Comparison of ENCODE assay signal across 20 cellular contexts in genomic region chr2:114056294-114057143, GRCh38.
A peak's percentile ranks its signal among the peaks of the same experiment; 100 is the strongest.
DNase-seq lines count a peak whose midpoint lies in the region; ATAC-seq and TF ChIP-seq lines count a peak whose summit lies in the region.
"Had no signal": no experiment of that assay in that cellular context is flagged by ENCODE, and none has a peak within 500 bp of the region (broad histone marks: within the 10 kb centered on the region; RNA-seq: fewer than 3 reads in every experiment).

No MANE protein-coding gene starts in this region.

- POLR2A ChIA-PET in SK-N-SH (lab: Yijun Ruan, JAX): no interaction called here

- no peaks in the 10 kb centered on the region for H3K27me3 ChIP-seq in SK-N-SH (ENCODE audit: insufficient read depth)
- H3K27me3 ChIP-seq: sigmoid colon, uterus had no signal

- no peak overlapping the region for H3K4me2 ChIP-seq in SK-N-SH

- H3K9me3 ChIP-seq in SK-N-SH: no peaks in the 10 kb centered on the region
- H3K9me3 ChIP-seq: gastroesophageal sphincter, left ventricle myocardium inferior, sigmoid colon, uterus had no signal

- no peak overlapping the region for H2AFZ ChIP-seq in SK-N-SH (ENCODE audit: low read depth)
- H2AFZ ChIP-seq: GM23248 had no signal

- H3K9me2 ChIP-seq in SK-N-SH: no peaks in the 10 kb centered on the region

- DNase-seq in hippocampal formation (lab: John Stamatoyannopoulos, UW) (no peak), pons (ENCODE audit: low spot score) (no peak), SK-N-SH (no peak)
- no peak for DNase-seq in stimulated activated CD4-positive, alpha-beta T cell treated with anti-CD3 and anti-CD28 coated beads, Interleukin-15, amount 100 ng/mL, for 24 hours
- DNase-seq: activated CD8-positive, alpha-beta T cell treated with anti-CD3 and anti-CD28 coated beads, Interleukin-2, amount 10 ng/mL, durations not matched to agents 7 days and 5 days; CD4-positive, alpha-beta memory T cell; GM23248; KG1; left ventricle myocardium inferior; NCI-H2029 treated with DMSO at 0.1 percent for 48 hours; sigmoid colon; stimulated activated CD4-positive, alpha-beta T cell treated with anti-CD3 and anti-CD28 coated beads, Interleukin-1b, Interleukin-23, amount 100 ng/mL, for 48 hours; T-helper 1 cell; uterus had no signal

- TF ChIP-seq RAD21 in SK-N-SH (IDR thresholded peaks at IDR 0.05; ENCODE audit: low read length): no peak

- WGBS in SK-N-SH (ENCODE audit: low lambda C conversion rate): 8% methylated on average over 6 of the region's 6 CpGs

- no peak for TF ChIP-seq EP300 in SK-N-SH (IDR thresholded peaks at IDR 0.05; ENCODE audit: borderline replicate concordance in 1 of 2, low read depth in 1 of 2, low read length in 1 of 2)

- H3K4me3 ChIP-seq in SK-N-SH (ENCODE audit: low read depth in 2 of 2, low read length in 1 of 2): no peak overlapping the region
- H3K4me3 ChIP-seq: gastroesophageal sphincter, GM23248, left ventricle myocardium inferior, sigmoid colon, uterus had no signal

- H3K9ac ChIP-seq in SK-N-SH: no peak overlapping the region
- H3K9ac ChIP-seq: GM23248 had no signal

- ATAC-seq in GM18511 (IDR thresholded peaks at IDR 0.05; ENCODE audit: unreplicated experiment) (peak; percentile 63), GM21360 (IDR thresholded peaks at IDR 0.05; ENCODE audit: unreplicated experiment) (peak; percentile 74), HG02870 (IDR thresholded peaks at IDR 0.05; ENCODE audit: unreplicated experiment) (peak; percentile 92), HG03565 (IDR thresholded peaks at IDR 0.05; ENCODE audit: unreplicated experiment) (peak; percentile 79)
- ATAC-seq: activated CD8-positive, alpha-beta T cell treated with anti-CD3 and anti-CD28 coated beads, Interleukin-2, amount 10 ng/mL, durations not matched to agents 7 days and 5 days; gastroesophageal sphincter had no signal

- no peaks in the 10 kb centered on the region for H3K4me1 ChIP-seq in SK-N-SH (ENCODE audit: control insufficient read depth in 1 of 2, insufficient read depth in 2 of 2, low read depth in 1 of 2, low read length in 1 of 2)
- H3K4me1 ChIP-seq: gastroesophageal sphincter, left ventricle myocardium inferior, sigmoid colon, uterus had no signal

- no peaks in the 10 kb centered on the region for H3K36me3 ChIP-seq in SK-N-SH (replicated peaks in 1 of 2; ENCODE audit: control insufficient read depth in 1 of 2, insufficient read depth in 2 of 2, low read length in 1 of 2)
- H3K36me3 ChIP-seq: gastroesophageal sphincter, left ventricle myocardium inferior, sigmoid colon, uterus had no signal

- H3F3A ChIP-seq in SK-N-SH (replicated peaks; ENCODE audit: insufficient read depth): no peaks in the 10 kb centered on the region

- CTCF ChIA-PET in SK-N-SH (lab: Yijun Ruan, JAX): no interaction called here

- no peaks in the 10 kb centered on the region for H4K20me1 ChIP-seq in SK-N-SH (ENCODE audit: insufficient read depth)

- no peaks in the 10 kb centered on the region for H3K79me2 ChIP-seq in SK-N-SH (ENCODE audit: insufficient read depth)

- H3K27ac ChIP-seq in SK-N-SH (ENCODE audit: low read depth in 2 of 2, low read length in 1 of 2): no peak overlapping the region
- H3K27ac ChIP-seq: gastroesophageal sphincter, GM23248, left ventricle myocardium inferior, sigmoid colon, uterus, VCaP had no signal

- no peak for TF ChIP-seq CTCF in SK-N-SH (IDR thresholded peaks at IDR 0.05)

TF ChIP-seq in SK-N-SH, 30 proteins besides CTCF, POLR2A, EP300 and RAD21:
- TF ChIP-seq, protein P1, sequence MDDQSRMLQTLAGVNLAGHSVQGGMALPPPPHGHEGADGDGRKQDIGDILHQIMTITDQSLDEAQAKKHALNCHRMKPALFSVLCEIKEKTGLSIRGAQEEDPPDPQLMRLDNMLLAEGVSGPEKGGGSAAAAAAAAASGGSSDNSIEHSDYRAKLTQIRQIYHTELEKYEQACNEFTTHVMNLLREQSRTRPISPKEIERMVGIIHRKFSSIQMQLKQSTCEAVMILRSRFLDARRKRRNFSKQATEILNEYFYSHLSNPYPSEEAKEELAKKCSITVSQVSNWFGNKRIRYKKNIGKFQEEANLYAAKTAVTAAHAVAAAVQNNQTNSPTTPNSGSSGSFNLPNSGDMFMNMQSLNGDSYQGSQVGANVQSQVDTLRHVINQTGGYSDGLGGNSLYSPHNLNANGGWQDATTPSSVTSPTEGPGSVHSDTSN (IDR thresholded peaks at IDR 0.05): no peak
- TF ChIP-seq, protein P2, sequence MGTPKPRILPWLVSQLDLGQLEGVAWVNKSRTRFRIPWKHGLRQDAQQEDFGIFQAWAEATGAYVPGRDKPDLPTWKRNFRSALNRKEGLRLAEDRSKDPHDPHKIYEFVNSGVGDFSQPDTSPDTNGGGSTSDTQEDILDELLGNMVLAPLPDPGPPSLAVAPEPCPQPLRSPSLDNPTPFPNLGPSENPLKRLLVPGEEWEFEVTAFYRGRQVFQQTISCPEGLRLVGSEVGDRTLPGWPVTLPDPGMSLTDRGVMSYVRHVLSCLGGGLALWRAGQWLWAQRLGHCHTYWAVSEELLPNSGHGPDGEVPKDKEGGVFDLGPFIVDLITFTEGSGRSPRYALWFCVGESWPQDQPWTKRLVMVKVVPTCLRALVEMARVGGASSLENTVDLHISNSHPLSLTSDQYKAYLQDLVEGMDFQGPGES (IDR thresholded peaks at IDR 0.05; ENCODE audit: low read depth, low read length): no peak
- TF ChIP-seq FOXJ3 (CRISPR knock-in tag; IDR thresholded peaks at IDR 0.05): no peak
- TF ChIP-seq RCOR1 (IDR thresholded peaks at IDR 0.05; ENCODE audit: low read length): no peak
- TF ChIP-seq ELF1 (IDR thresholded peaks at IDR 0.05): no peak
- no peak for TF ChIP-seq USF2 (IDR thresholded peaks at IDR 0.05; ENCODE audit: borderline replicate concordance, low read depth, low read length)
- no peak for TF ChIP-seq GATA2 (CRISPR knock-in tag; IDR thresholded peaks at IDR 0.05)
- no peak for TF ChIP-seq EZH2phosphoT487 (IDR thresholded peaks at IDR 0.05; ENCODE audit: borderline replicate concordance, low read depth)
- TF ChIP-seq RFX5 (IDR thresholded peaks at IDR 0.05; ENCODE audit: low read length): no peak
- TF ChIP-seq TAF1 (IDR thresholded peaks at IDR 0.05; ENCODE audit: borderline replicate concordance, low read depth, low read length): no peak
- no peak for TF ChIP-seq JUND (IDR thresholded peaks at IDR 0.05)
- TF ChIP-seq NRF1 (IDR thresholded peaks at IDR 0.05; ENCODE audit: low read depth, low read length): no peak
- no peak for TF ChIP-seq YY1 (IDR thresholded peaks at IDR 0.05; ENCODE audit: low read depth)
- TF ChIP-seq SIN3A (IDR thresholded peaks at IDR 0.05; ENCODE audit: borderline replicate concordance, low read depth, low read length): no peak
